In the genomic region with DNA sequence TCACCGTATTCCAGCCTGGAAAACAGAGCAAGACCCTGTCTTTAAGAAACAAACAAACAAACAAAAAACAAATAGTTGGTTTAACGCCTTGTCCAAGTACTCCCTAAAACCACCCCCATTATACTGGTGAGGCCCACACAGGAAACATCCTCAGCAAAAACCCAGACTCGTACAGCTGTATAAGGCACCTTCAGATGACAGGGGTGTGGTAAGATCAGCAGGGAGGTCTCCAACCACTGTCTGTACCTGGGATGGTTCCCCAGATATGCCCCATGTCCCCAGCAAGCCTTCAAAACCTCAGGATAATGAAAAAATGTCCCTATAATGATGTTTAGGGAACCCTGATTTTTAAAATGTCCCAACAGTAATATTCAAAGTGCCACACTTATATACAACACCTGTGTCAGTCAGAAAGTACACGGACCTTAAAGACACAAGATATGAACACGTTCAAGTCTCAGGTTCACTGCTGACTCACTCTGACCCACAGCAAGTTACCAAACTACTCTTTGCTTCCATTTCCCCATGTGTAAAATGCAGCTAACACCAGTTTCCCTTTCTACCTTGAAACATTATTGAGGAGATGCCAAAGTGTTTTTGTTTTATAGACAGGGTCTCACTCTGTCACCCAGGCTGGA, we compare ENCODE assay signal across 20 cellular contexts. TPM values are rescaled to one million over a fixed set of nuclear protein-coding genes. Genes with fewer than 3 reads are reported as not detected.
DNase-seq lines count a peak whose midpoint lies in the region; ATAC-seq, FAIRE-seq and TF ChIP-seq lines count a peak whose summit lies in the region.
"Had no signal": no experiment of that assay in that cellular context is flagged by ENCODE, and none has a peak within 500 bp of the region (broad histone marks: within the 10 kb centered on the region; RNA-seq: fewer than 3 reads in every experiment).

No MANE protein-coding gene starts in this region.

- no peaks in the 10 kb centered on the region for H3K9me3 Mint-ChIP-seq in activated CD4-positive, alpha-beta T cell treated with anti-CD3 and anti-CD28 coated beads for 36 hours (ENCODE audit: low read depth)
- H3K9me3 Mint-ChIP-seq in activated T-helper 1 cell treated with anti-CD3 and anti-CD28 coated beads, Interleukin-12 subunit alpha, Interleukin-12 subunit beta, Interleukin-2, Interleukin-4 antibody, amounts not matched to agents 30 ng/mL and 10 ng/mL and 1 ng/mL, durations not matched to agents 14 hours and 24 hours and 36 hours = no peaks in the 10 kb centered on the region

- DNase-seq in activated CD4-positive, alpha-beta T cell treated with anti-CD3 and anti-CD28 coated beads for 36 hours = peak; percentile 48
- DNase-seq in activated CD4-positive, alpha-beta T cell treated with anti-CD3 and anti-CD28 coated beads, Interleukin-2, amount 50 U/mL, for 1 hour = no peak
- peak; percentile 47 for DNase-seq in GM12865 (ENCODE audit: low read depth)
- DNase-seq in activated T-helper 1 cell treated with anti-CD3 and anti-CD28 coated beads, Interleukin-12 subunit alpha, Interleukin-12 subunit beta, Interleukin-2, Interleukin-4 antibody, amounts not matched to agents 30 ng/mL and 10 ng/mL and 1 ng/mL, durations not matched to agents 14 hours and 24 hours and 36 hours (ENCODE audit: low spot score) = no peak
- peak; percentile 30 for DNase-seq in iris pigment epithelial cell (ENCODE audit: low read depth)
- DNase-seq in kidney = no peak
- DNase-seq: activated CD8-positive, alpha-beta memory T cell treated with anti-CD3 and anti-CD28 coated beads, Interleukin-2, amount 50 U/mL, for 48 hours; effector CD4-positive, alpha-beta T cell; GM23248; NCI-H1092; NCI-H2029 treated with DMSO at 0.1 percent for 48 hours; NCI-H446 treated with DMSO at 0.1 percent for 48 hours; SW 1271 had no signal

- TF ChIP-seq CTCF in GM12865 (IDR thresholded peaks at IDR 0.05; ENCODE audit: insufficient read depth, low read depth, low read length, missing control alignments) (no peak), kidney (IDR thresholded peaks at IDR 0.05; ENCODE audit: borderline replicate concordance, extremely low read depth, insufficient read depth) (no peak)

- no peak for FAIRE-seq in kidney (lab: Jason Lieb, UNC)
- FAIRE-seq: islet of Langerhans had no signal

- peak overlapping the region; percentile 33 for H3K4me3 Mint-ChIP-seq in activated CD4-positive, alpha-beta T cell treated with anti-CD3 and anti-CD28 coated beads for 36 hours
- peak overlapping the region; percentile 19 for H3K4me3 Mint-ChIP-seq in activated T-helper 1 cell treated with anti-CD3 and anti-CD28 coated beads, Interleukin-12 subunit alpha, Interleukin-12 subunit beta, Interleukin-2, Interleukin-4 antibody, amounts not matched to agents 30 ng/mL and 10 ng/mL and 1 ng/mL, durations not matched to agents 14 hours and 24 hours and 36 hours

- no peak overlapping the region for H3K27ac ChIP-seq in kidney (ENCODE audit: low read depth in 2 of 2, low read length in 2 of 2)
- H3K27ac ChIP-seq: BLaER1, GM23248 had no signal

- intact Hi-C loops in activated CD4-positive, alpha-beta T cell treated with anti-CD3 and anti-CD28 coated beads for 36 hours (cut with DNase I, micrococcal nuclease) = loop anchor here (1.0 to 5.0 kb wide), 2 partner anchors 9 to 40 kb away; a partner anchor contains a TSS
- intact Hi-C loops in activated T-helper 1 cell treated with anti-CD3 and anti-CD28 coated beads, Interleukin-12 subunit alpha, Interleukin-12 subunit beta, Interleukin-2, Interleukin-4 antibody, amounts not matched to agents 30 ng/mL and 10 ng/mL and 1 ng/mL, durations not matched to agents 14 hours and 24 hours and 36 hours (cut with micrococcal nuclease) = no loop called here
- intact Hi-C loops in kidney (cut with DNase I) = no loop called here

- no peak overlapping the region for H3K9ac ChIP-seq in kidney (ENCODE audit: low read length in 2 of 2)
- H3K9ac ChIP-seq: BLaER1, GM23248 had no signal

- H3K36me3 ChIP-seq in kidney (ENCODE audit: control insufficient read depth in 1 of 2, insufficient read depth in 2 of 2, low read length in 2 of 2) = peaks cover 50 to 69% of the 10 kb centered on the region in 2 donors

- H3K4me1 Mint-ChIP-seq in activated CD4-positive, alpha-beta T cell treated with anti-CD3 and anti-CD28 coated beads for 36 hours = peaks cover 75% of the 10 kb centered on the region
- H3K4me1 Mint-ChIP-seq in activated T-helper 1 cell treated with anti-CD3 and anti-CD28 coated beads, Interleukin-12 subunit alpha, Interleukin-12 subunit beta, Interleukin-2, Interleukin-4 antibody, amounts not matched to agents 30 ng/mL and 10 ng/mL and 1 ng/mL, durations not matched to agents 14 hours and 24 hours and 36 hours (ENCODE audit: low read depth) = peaks cover 63% of the 10 kb centered on the region

- H3K4me3 ChIP-seq in GM12865 (ENCODE audit: low read depth, low read length) (no peak overlapping the region), kidney (ENCODE audit: low read length in 2 of 2) (no peak overlapping the region)
- H3K4me3 ChIP-seq: BLaER1, GM23248, lung had no signal

- no peaks in the 10 kb centered on the region for H3K9me3 ChIP-seq in kidney (ENCODE audit: control insufficient read depth in 1 of 2, low read length in 2 of 2)
- H3K9me3 ChIP-seq: BLaER1 had no signal

- CTCF ChIA-PET in activated CD4-positive, alpha-beta T cell treated with anti-CD3 and anti-CD28 coated beads for 36 hours (lab: Charles Lee) = interaction anchor here (1.0 to 5.2 kb wide), 4 partner anchors 9 to 239 kb away, joined by 4 to 30 read pairs (median 8); a partner anchor contains a TSS

- peaks cover 88% of the 10 kb centered on the region for H3K36me3 Mint-ChIP-seq in activated CD4-positive, alpha-beta T cell treated with anti-CD3 and anti-CD28 coated beads for 36 hours (ENCODE audit: low read depth)
- peaks cover 70% of the 10 kb centered on the region for H3K36me3 Mint-ChIP-seq in activated T-helper 1 cell treated with anti-CD3 and anti-CD28 coated beads, Interleukin-12 subunit alpha, Interleukin-12 subunit beta, Interleukin-2, Interleukin-4 antibody, amounts not matched to agents 30 ng/mL and 10 ng/mL and 1 ng/mL, durations not matched to agents 14 hours and 24 hours and 36 hours (ENCODE audit: low read depth)

- POLR2A ChIA-PET in activated CD4-positive, alpha-beta T cell treated with anti-CD3 and anti-CD28 coated beads for 36 hours (lab: Charles Lee) = interaction anchor here (0.7 to 1.2 kb wide), 3 partner anchors 14 to 83 kb away, joined by 3 to 4 read pairs (median 3); no protein-coding TSS in a partner anchor

- no peaks in the 10 kb centered on the region for H3K4me1 ChIP-seq in kidney (ENCODE audit: control insufficient read depth in 1 of 2, insufficient read depth in 1 of 2, low read depth in 1 of 2, low read length in 2 of 2)

- H3K27me3 Mint-ChIP-seq in activated CD4-positive, alpha-beta T cell treated with anti-CD3 and anti-CD28 coated beads for 36 hours = no peaks in the 10 kb centered on the region
- no peaks in the 10 kb centered on the region for H3K27me3 Mint-ChIP-seq in activated T-helper 1 cell treated with anti-CD3 and anti-CD28 coated beads, Interleukin-12 subunit alpha, Interleukin-12 subunit beta, Interleukin-2, Interleukin-4 antibody, amounts not matched to agents 30 ng/mL and 10 ng/mL and 1 ng/mL, durations not matched to agents 14 hours and 24 hours and 36 hours (ENCODE audit: insufficient read depth)

- ATAC-seq in activated CD4-positive, alpha-beta T cell treated with anti-CD3 and anti-CD28 coated beads for 36 hours = peak; percentile 90
- ATAC-seq in GM21528 (IDR thresholded peaks at IDR 0.05; ENCODE audit: low FRiP score, unreplicated experiment) (no peak), HG03439 (IDR thresholded peaks at IDR 0.05; ENCODE audit: unreplicated experiment) (no peak)
- ATAC-seq: Right ventricle myocardium inferior, sciatic nerve had no signal

- H3K27ac Mint-ChIP-seq in activated CD4-positive, alpha-beta T cell treated with anti-CD3 and anti-CD28 coated beads for 36 hours = peak overlapping the region; percentile 88
- H3K27ac Mint-ChIP-seq in activated T-helper 1 cell treated with anti-CD3 and anti-CD28 coated beads, Interleukin-12 subunit alpha, Interleukin-12 subunit beta, Interleukin-2, Interleukin-4 antibody, amounts not matched to agents 30 ng/mL and 10 ng/mL and 1 ng/mL, durations not matched to agents 14 hours and 24 hours and 36 hours = peak overlapping the region; percentile 69

RNA-seq across cellular contexts. Expression of a gene that starts 9.3 kb away (rescaled TPM):
- 100 to 1,000 TPM; 254 to 499 TPM for total RNA-seq in activated CD4-positive, alpha-beta T cell treated with anti-CD3 and anti-CD28 coated beads for 36 hours
- 308 and 310 TPM in 2 replicates for total RNA-seq in activated T-helper 1 cell treated with anti-CD3 and anti-CD28 coated beads, Interleukin-12 subunit alpha, Interleukin-12 subunit beta, Interleukin-2, Interleukin-4 antibody, amounts not matched to agents 30 ng/mL and 10 ng/mL and 1 ng/mL, durations not matched to agents 14 hours and 24 hours and 36 hours
- total RNA-seq in kidney = 179 TPM
- 23.7 TPM for polyA plus RNA-seq in kidney (ENCODE audit: insufficient read depth, low read depth, low replicate concordance)

RNA-seq across cellular contexts. Expression of a gene that starts 9.4 kb away (rescaled TPM):
- 1 to 10 TPM; 2.4 to 3.7 TPM for total RNA-seq in activated CD4-positive, alpha-beta T cell treated with anti-CD3 and anti-CD28 coated beads for 36 hours
- 2.4 and 3.0 TPM in 2 replicates for total RNA-seq in activated T-helper 1 cell treated with anti-CD3 and anti-CD28 coated beads, Interleukin-12 subunit alpha, Interleukin-12 subunit beta, Interleukin-2, Interleukin-4 antibody, amounts not matched to agents 30 ng/mL and 10 ng/mL and 1 ng/mL, durations not matched to agents 14 hours and 24 hours and 36 hours
- total RNA-seq in kidney = 5.1 TPM
- polyA plus RNA-seq in kidney (ENCODE audit: insufficient read depth, low read depth, low replicate concordance) = 6.0 TPM

RNA-seq across cellular contexts. Expression of a gene that starts 20.6 kb away (rescaled TPM):
- 10 to 100 TPM; 20.1 to 21.6 TPM for total RNA-seq in activated CD4-positive, alpha-beta T cell treated with anti-CD3 and anti-CD28 coated beads for 36 hours
- total RNA-seq in activated T-helper 1 cell treated with anti-CD3 and anti-CD28 coated beads, Interleukin-12 subunit alpha, Interleukin-12 subunit beta, Interleukin-2, Interleukin-4 antibody, amounts not matched to agents 30 ng/mL and 10 ng/mL and 1 ng/mL, durations not matched to agents 14 hours and 24 hours and 36 hours = 17.3 and 24.9 TPM in 2 replicates
- total RNA-seq in kidney = 34.5 TPM
- 31.0 TPM for polyA plus RNA-seq in kidney (ENCODE audit: insufficient read depth, low read depth, low replicate concordance)

RNA-seq across cellular contexts. Expression of a gene that starts 39.8 kb away (rescaled TPM):
- 1 to 10 TPM; 4.3 to 7.4 TPM for total RNA-seq in activated CD4-positive, alpha-beta T cell treated with anti-CD3 and anti-CD28 coated beads for 36 hours
- total RNA-seq in activated T-helper 1 cell treated with anti-CD3 and anti-CD28 coated beads, Interleukin-12 subunit alpha, Interleukin-12 subunit beta, Interleukin-2, Interleukin-4 antibody, amounts not matched to agents 30 ng/mL and 10 ng/mL and 1 ng/mL, durations not matched to agents 14 hours and 24 hours and 36 hours = 10.3 and 13.2 TPM in 2 replicates
- 19.7 TPM for total RNA-seq in kidney
- 15.9 TPM for polyA plus RNA-seq in kidney (ENCODE audit: insufficient read depth, low read depth, low replicate concordance)

RNA-seq across cellular contexts. Expression of a gene that starts 49.4 kb away (rescaled TPM):
- 10 to 100 TPM; 13.8 to 18.2 TPM for total RNA-seq in activated CD4-positive, alpha-beta T cell treated with anti-CD3 and anti-CD28 coated beads for 36 hours
- 25.6 and 27.0 TPM in 2 replicates for total RNA-seq in activated T-helper 1 cell treated with anti-CD3 and anti-CD28 coated beads, Interleukin-12 subunit alpha, Interleukin-12 subunit beta, Interleukin-2, Interleukin-4 antibody, amounts not matched to agents 30 ng/mL and 10 ng/mL and 1 ng/mL, durations not matched to agents 14 hours and 24 hours and 36 hours
- total RNA-seq in kidney = 13.5 TPM
- 17.3 TPM for polyA plus RNA-seq in kidney (ENCODE audit: insufficient read depth, low read depth, low replicate concordance)

Comparison
In these comparisons a context has a peak if more than half of its experiments do, and no peak if none do; other contexts are left out.
1. DNase-seq: peak in activated CD4-positive, alpha-beta T cell treated with anti-CD3 and anti-CD28 coated beads for 36 hours (single experiment), GM12865 (single experiment) and iris pigment epithelial cell (single experiment); none in activated CD4-positive, alpha-beta T cell treated with anti-CD3 and anti-CD28 coated beads, Interleukin-2, amount 50 U/mL, for 1 hour (single experiment), activated T-helper 1 cell treated with anti-CD3 and anti-CD28 coated beads, Interleukin-12 subunit alpha, Interleukin-12 subunit beta, Interleukin-2, Interleukin-4 antibody, amounts not matched to agents 30 ng/mL and 10 ng/mL and 1 ng/mL, durations not matched to agents 14 hours and 24 hours and 36 hours (single experiment) and kidney (single experiment).
2. intact Hi-C loops: an anchor here in activated CD4-positive, alpha-beta T cell treated with anti-CD3 and anti-CD28 coated beads for 36 hours (1.0 to 5.0 kb wide); none called in activated T-helper 1 cell treated with anti-CD3 and anti-CD28 coated beads, Interleukin-12 subunit alpha, Interleukin-12 subunit beta, Interleukin-2, Interleukin-4 antibody, amounts not matched to agents 30 ng/mL and 10 ng/mL and 1 ng/mL, durations not matched to agents 14 hours and 24 hours and 36 hours and kidney.